In genomic region chr6:13406051-13406477, GRCh38 we compare ENCODE assay signal across 15 cellular contexts.
DNase-seq lines count a peak whose midpoint lies in the region; ATAC-seq, FAIRE-seq and TF ChIP-seq lines count a peak whose summit lies in the region.
"Had no signal": no experiment of that assay in that cellular context is flagged by ENCODE, and none has a peak within 500 bp of the region (broad histone marks: within the 10 kb centered on the region; RNA-seq: fewer than 3 reads in every experiment).

No MANE protein-coding gene starts in this region.

- no peaks in the 10 kb centered on the region for H3K9me3 Mint-ChIP-seq in activated CD4-positive, alpha-beta memory T cell treated with anti-CD3 and anti-CD28 coated beads for 36 hours
- H3K9me3 Mint-ChIP-seq: naive B cell had no signal

- H3K4me3 Mint-ChIP-seq in activated CD4-positive, alpha-beta memory T cell treated with anti-CD3 and anti-CD28 coated beads for 36 hours = no peak overlapping the region
- H3K4me3 Mint-ChIP-seq: naive B cell had no signal

- DNase-seq in D721Med (ENCODE audit: insufficient read length, low spot score) (no peak), left lobe of liver (ENCODE audit: low spot score) (peak; percentile 77), gastrocnemius medialis (peak in 1 of 2 donors; percentile 20), DMS53 treated with DMSO at 0.1 percent for 48 hours (lab: John Stamatoyannopoulos, UW; ENCODE audit: unreplicated experiment) (no peak), OCI-M2 (lab: John Stamatoyannopoulos, UW; ENCODE audit: unreplicated experiment) (no peak), UCSD-AML1 (lab: John Stamatoyannopoulos, UW; ENCODE audit: unreplicated experiment) (no peak)
- DNase-seq in activated CD4-positive, alpha-beta memory T cell treated with anti-CD3 and anti-CD28 coated beads for 36 hours = no peak
- DNase-seq: activated CD4-positive, alpha-beta T cell treated with anti-CD3 and anti-CD28 coated beads, Interleukin-2, amount 50 U/mL, for 48 hours; activated naive CD4-positive, alpha-beta T cell treated with Interleukin-2 at 50 U/mL for 16 hours; naive B cell; NCI-H146; stimulated activated CD8-positive, alpha-beta memory T cell treated with anti-CD3 and anti-CD28 coated beads, Interleukin-4, amount 100 ng/mL, for 48 hours; T-helper 2 cell had no signal

- in situ Hi-C loops in gastrocnemius medialis (cut with MboI; ENCODE audit: low sequenced_read_pairs in 4 of 4) = loop anchor here in 1 of 4 donors (25.0 kb wide), 1 partner anchor 131 kb away; no protein-coding TSS in a partner anchor

- no peaks in the 10 kb centered on the region for H3K9me3 ChIP-seq in gastrocnemius medialis

- no peak for TF ChIP-seq CTCF in D721Med (IDR thresholded peaks at IDR 0.05; ENCODE audit: insufficient read depth, missing control alignments)
- no peak for TF ChIP-seq CTCF in gastrocnemius medialis (IDR thresholded peaks at IDR 0.05 in 4 of 5, conservative IDR thresholded peaks at IDR 0.05 in 1 of 5)

- no peaks in the 10 kb centered on the region for H3K36me3 ChIP-seq in gastrocnemius medialis

- no peaks in the 10 kb centered on the region for H3K27me3 Mint-ChIP-seq in activated CD4-positive, alpha-beta memory T cell treated with anti-CD3 and anti-CD28 coated beads for 36 hours
- H3K27me3 Mint-ChIP-seq: naive B cell had no signal

- peak overlapping the region; percentile 89 for H3K27ac ChIP-seq in angular gyrus (ENCODE audit: low read depth, low read length)
- H3K27ac ChIP-seq in gastrocnemius medialis = peak overlapping the region; percentile 75 to 90 (median 78)

- CTCF ChIA-PET in activated CD4-positive, alpha-beta memory T cell treated with anti-CD3 and anti-CD28 coated beads for 36 hours (lab: Charles Lee) = no interaction called here

- H3K4me1 Mint-ChIP-seq in activated CD4-positive, alpha-beta memory T cell treated with anti-CD3 and anti-CD28 coated beads for 36 hours (ENCODE audit: low read depth) = no peaks in the 10 kb centered on the region

- POLR2A ChIA-PET in activated CD4-positive, alpha-beta memory T cell treated with anti-CD3 and anti-CD28 coated beads for 36 hours (lab: Charles Lee) = no interaction called here

- FAIRE-seq in D721Med (lab: Jason Lieb, UNC) = peak; percentile 6
- FAIRE-seq: GM18507 had no signal

- no peak overlapping the region for H3K4me3 ChIP-seq in gastrocnemius medialis

- no peaks in the 10 kb centered on the region for H3K27me3 ChIP-seq in gastrocnemius medialis

- H3K4me1 ChIP-seq in gastrocnemius medialis = peaks cover 72 to 75% of the 10 kb centered on the region in 2 donors

- intact Hi-C loops in gastrocnemius medialis (cut with DNase I; ENCODE audit: low total_unique reads) = no loop called here
- intact Hi-C loops in activated CD4-positive, alpha-beta memory T cell treated with anti-CD3 and anti-CD28 coated beads for 36 hours (cut with micrococcal nuclease) = no loop called here

- H3K27ac Mint-ChIP-seq in activated CD4-positive, alpha-beta memory T cell treated with anti-CD3 and anti-CD28 coated beads for 36 hours = no peak overlapping the region

- TF ChIP-seq POLR2A in gastrocnemius medialis (IDR thresholded peaks at IDR 0.05) = no peak

- peak; percentile 63 for ATAC-seq in left lobe of liver
- peak; percentile 30 to 60 for ATAC-seq in gastrocnemius medialis

- no peaks in the 10 kb centered on the region for H3K36me3 Mint-ChIP-seq in activated CD4-positive, alpha-beta memory T cell treated with anti-CD3 and anti-CD28 coated beads for 36 hours
- H3K36me3 Mint-ChIP-seq: naive B cell had no signal
